2 cellular contexts compared by ENCODE assay signal in the genomic region with DNA sequence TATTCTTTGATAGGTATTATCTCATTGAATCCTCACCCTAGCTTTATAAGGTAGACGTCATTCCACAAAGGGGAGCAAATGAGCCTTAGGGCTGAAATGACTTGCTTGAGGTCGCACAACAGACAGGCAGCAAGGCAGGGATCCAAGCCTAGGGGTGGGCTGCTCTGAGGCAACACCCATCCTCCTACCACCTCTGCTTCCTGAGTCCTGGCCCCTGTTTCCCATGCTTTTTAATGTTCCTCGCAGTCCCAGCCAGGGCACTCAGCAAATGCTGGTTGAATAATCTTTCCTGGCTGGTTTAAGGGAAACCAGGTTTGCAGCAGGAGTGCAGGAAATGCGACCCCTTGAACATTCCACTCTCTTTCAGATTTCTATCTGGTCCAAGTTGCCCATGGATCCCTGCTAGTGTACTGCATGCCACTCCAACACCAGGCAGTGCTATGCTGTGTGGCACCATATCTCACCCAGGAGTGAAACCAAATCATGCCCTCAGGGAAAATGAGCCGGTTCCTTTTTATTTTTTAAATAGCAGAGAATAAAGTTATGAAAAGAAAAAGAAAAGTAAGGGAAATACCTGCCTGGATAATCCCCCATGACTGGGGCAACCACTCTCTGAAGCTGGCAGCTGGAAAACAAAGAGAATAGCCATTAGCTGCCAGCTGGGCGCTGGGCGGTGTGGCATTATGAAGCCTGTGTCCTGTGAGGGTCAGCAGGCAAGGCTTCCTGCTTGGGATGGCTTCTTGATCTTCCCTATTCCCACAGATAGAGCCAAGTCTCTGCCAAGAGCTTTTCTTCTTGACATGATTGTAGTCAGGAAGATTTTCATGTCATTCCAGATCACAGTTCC.
TF ChIP-seq lines count a peak whose summit lies in the region.

No MANE protein-coding gene starts in this region.

TF ChIP-seq in liver, 16 proteins besides CTCF, POLR2A, EP300 and RAD21:
- TF ChIP-seq NR2F2 (IDR thresholded peaks at IDR 0.05), result peak; percentile 45
- TF ChIP-seq SP1 (IDR thresholded peaks at IDR 0.05), result no peak

TF ChIP-seq in HepG2, 621 proteins besides CTCF, POLR2A, EP300 and RAD21:
- TF ChIP-seq ZBED4 (CRISPR knock-in tag; IDR thresholded peaks at IDR 0.05; ENCODE audit: borderline replicate concordance), result no peak
- no peak for TF ChIP-seq TARDBP (CRISPR knock-in tag; IDR thresholded peaks at IDR 0.05)
- TF ChIP-seq NCOA1 (CRISPR knock-in tag; IDR thresholded peaks at IDR 0.05), result no peak
- no peak for TF ChIP-seq NFRKB (IDR thresholded peaks at IDR 0.05)
- no peak for TF ChIP-seq ZNF746 (CRISPR knock-in tag; IDR thresholded peaks at IDR 0.05)
- TF ChIP-seq SMARCC2 (IDR thresholded peaks at IDR 0.05), result no peak
- TF ChIP-seq BHLHE40 (IDR thresholded peaks at IDR 0.05; ENCODE audit: low read length), result no peak
- TF ChIP-seq ZSCAN21 (CRISPR knock-in tag; IDR thresholded peaks at IDR 0.05; ENCODE audit: borderline replicate concordance), result no peak
- no peak for TF ChIP-seq STAG1 (CRISPR knock-in tag; IDR thresholded peaks at IDR 0.05)
- no peak for TF ChIP-seq TOPORS (CRISPR knock-in tag; IDR thresholded peaks at IDR 0.05)
